12 cellular contexts compared by ENCODE assay signal in the genomic region with DNA sequence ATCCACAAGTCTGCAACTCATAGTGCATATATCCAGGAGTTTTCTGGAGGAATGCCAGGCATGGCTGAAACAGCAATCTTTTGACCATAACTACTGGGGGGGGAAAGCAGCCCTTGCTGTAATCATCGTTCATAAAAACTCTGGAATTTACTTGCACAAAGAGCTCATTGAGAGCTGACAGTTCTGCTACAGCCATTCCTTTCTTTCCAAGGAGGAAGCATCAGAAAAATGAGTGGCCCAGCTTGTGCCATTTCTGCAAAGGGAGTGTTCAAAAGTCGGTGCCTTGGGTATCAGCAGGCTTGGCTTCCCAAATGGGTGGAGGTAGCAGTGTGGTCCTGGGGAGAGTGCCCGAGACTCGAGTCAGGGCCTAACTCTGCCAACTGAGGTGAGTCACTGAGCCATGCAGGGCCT.
DNase-seq lines count a peak whose midpoint lies in the region; ATAC-seq, FAIRE-seq and TF ChIP-seq lines count a peak whose summit lies in the region.
"Had no signal": no experiment of that assay in that cellular context is flagged by ENCODE, and none has a peak within 500 bp of the region (broad histone marks: within the 10 kb centered on the region; RNA-seq: fewer than 3 reads in every experiment).

No MANE protein-coding gene starts in this region.

- no peak for FAIRE-seq in HTR-8/SVneo (lab: Jason Lieb, UNC)

- H3K4me2 ChIP-seq in smooth muscle cell: peak overlapping the region; percentile 56

- H3F3A ChIP-seq in smooth muscle cell (ENCODE audit: low read depth): peaks cover 20% of the 10 kb centered on the region

- no peaks in the 10 kb centered on the region for H3K36me3 ChIP-seq in smooth muscle cell (ENCODE audit: low read depth)
- H3K36me3 ChIP-seq: right atrium auricular region, suprapubic skin had no signal

- no peak for TF ChIP-seq CTCF in smooth muscle cell (IDR thresholded peaks at IDR 0.05; ENCODE audit: borderline replicate concordance, insufficient read depth, poor library complexity, severe bottlenecking)

- no peaks in the 10 kb centered on the region for H4K20me1 ChIP-seq in smooth muscle cell (ENCODE audit: low read depth)

- H3K79me2 ChIP-seq in smooth muscle cell (ENCODE audit: low read depth): no peaks in the 10 kb centered on the region

- H3K4me1 ChIP-seq in smooth muscle cell (ENCODE audit: low read depth): peaks cover 18% of the 10 kb centered on the region

- peak; percentile 56 for DNase-seq in GM04504 (ENCODE audit: low read depth)
- DNase-seq in SW480 (ENCODE audit: low spot score): peak; percentile 48
- DNase-seq in fibroblast of peridontal ligament (ENCODE audit: extremely low read depth): peak; percentile 83
- DNase-seq in smooth muscle cell (lab: John Stamatoyannopoulos, UW; ENCODE audit: unreplicated experiment): no peak
- DNase-seq in HTR-8/SVneo (ENCODE audit: insufficient read length, low spot score): no peak
- DNase-seq in stimulated activated CD8-positive, alpha-beta memory T cell treated with anti-CD3 and anti-CD28 coated beads, Interleukin-4, amount 100 ng/mL, for 48 hours: no peak
- DNase-seq: activated CD4-positive, CD25-positive, alpha-beta regulatory T cell treated with anti-CD3 and anti-CD28 coated beads, Interleukin-2, amount 50 U/mL, for 72 hours; NCI-H187 had no signal

- H2AFZ ChIP-seq in smooth muscle cell (ENCODE audit: low read depth): no peak overlapping the region

- H3K27ac ChIP-seq in smooth muscle cell (ENCODE audit: low read depth): peak overlapping the region; percentile 66
- H3K27ac ChIP-seq: epithelial cell of prostate, right atrium auricular region, suprapubic skin had no signal

- no peaks in the 10 kb centered on the region for H3K27me3 ChIP-seq in smooth muscle cell (ENCODE audit: low read depth)
- H3K27me3 ChIP-seq: right atrium auricular region, suprapubic skin had no signal

- no peaks in the 10 kb centered on the region for H3K9me3 ChIP-seq in smooth muscle cell (replicated peaks; ENCODE audit: low read depth)
- H3K9me3 ChIP-seq: right atrium auricular region, suprapubic skin had no signal

- no peak for ATAC-seq in GM19035 (IDR thresholded peaks at IDR 0.05; ENCODE audit: unreplicated experiment)

- H3K4me3 ChIP-seq in smooth muscle cell: no peak overlapping the region
- H3K4me3 ChIP-seq: right atrium auricular region, suprapubic skin had no signal

- WGBS in smooth muscle cell (ENCODE audit: low lambda C conversion rate): 30% methylated on average over 4 of the region's 4 CpGs

- no peak overlapping the region for H3K9ac ChIP-seq in smooth muscle cell (ENCODE audit: low read depth)

Comparison
In these comparisons a context has a peak if more than half of its experiments do, and no peak if none do; other contexts are left out.
1. DNase-seq: peak in GM04504 (single experiment), SW480 (single experiment) and fibroblast of peridontal ligament (single experiment); none in smooth muscle cell (single experiment), HTR-8/SVneo (single experiment) and stimulated activated CD8-positive, alpha-beta memory T cell treated with anti-CD3 and anti-CD28 coated beads, Interleukin-4, amount 100 ng/mL, for 48 hours (single experiment).